In the genomic region with DNA sequence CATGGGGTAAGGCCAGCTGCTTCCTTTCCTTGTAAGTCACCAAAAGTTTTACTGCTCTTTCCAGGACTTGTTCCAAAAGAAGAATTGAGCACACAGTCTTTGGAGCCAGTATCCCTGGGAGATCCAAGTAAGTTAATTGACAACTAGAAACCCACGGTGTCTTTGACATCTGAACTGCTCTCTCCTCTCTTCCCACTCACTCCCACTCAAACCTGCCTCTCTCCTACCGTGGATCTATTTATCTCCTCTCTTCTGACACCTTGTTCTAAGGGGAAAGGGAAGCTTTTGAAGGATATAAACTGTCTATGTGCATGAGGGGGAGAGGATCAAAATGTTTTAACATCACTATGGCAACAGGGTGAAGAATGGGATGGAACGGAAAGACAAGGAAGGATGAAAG, we compare ENCODE assay signal across 18 cellular contexts.
A peak's percentile ranks its signal among the peaks of the same experiment; 100 is the strongest.
DNase-seq lines count a peak whose midpoint lies in the region; ATAC-seq and TF ChIP-seq lines count a peak whose summit lies in the region.
"Had no signal": no experiment of that assay in that cellular context is flagged by ENCODE, and none has a peak within 500 bp of the region (broad histone marks: within the 10 kb centered on the region; RNA-seq: fewer than 3 reads in every experiment).

No MANE protein-coding gene starts in this region.

- intact Hi-C loops in left colon (cut with DNase I, micrococcal nuclease) = loop anchor here in 1 of 2 donors (5.0 kb wide), 1 partner anchor 224 kb away; no protein-coding TSS in a partner anchor

- DNase-seq in caudate nucleus (lab: John Stamatoyannopoulos, UW) (peak in 23 of 61 donors; percentile 6 to 84 (median 34)), left colon (no peak), putamen (ENCODE audit: low spot score) (peak; percentile 86), NCI-H510A treated with DMSO at 0.1 percent for 48 hours (lab: John Stamatoyannopoulos, UW) (no peak), SHP77 treated with DMSO at 0.1 percent for 48 hours (lab: John Stamatoyannopoulos, UW) (no peak)
- DNase-seq in activated T-cell treated with anti-CD3 and anti-CD28 coated beads, Interleukin-2, amount 50 U/mL, for 4 hours = no peak
- DNase-seq: BE2C; CD8-positive, alpha-beta T cell; COR-L47; DMS153; DMS79 treated with DMSO at 0.1 percent for 48 hours; GDM1; GOT3; H9; IMR-90 had no signal

- ATAC-seq in left colon = peak; percentile 47
- no peak for ATAC-seq in activated T-cell treated with anti-CD3 and anti-CD28 coated beads, Interleukin-2, amount 50 U/mL, for 4 hours
- no peak for ATAC-seq in HG03108 (IDR thresholded peaks at IDR 0.05; ENCODE audit: unreplicated experiment)
- ATAC-seq: CD8-positive, alpha-beta T cell had no signal

- CTCF ChIA-PET in HEK293 (lab: Yijun Ruan, JAX) = interaction anchor here (0.6 to 4.5 kb wide), 12 partner anchors 12 to 699 kb away, joined by 3 to 45 read pairs (median 4); partner anchors contain the start of gene VIT

- POLR2A ChIA-PET in HEK293 (lab: Yijun Ruan, JAX) = interaction anchor here (0.5 kb wide), 1 partner anchor 20 kb away, joined by 3 read pairs; no protein-coding TSS in a partner anchor

- H3K4me3 ChIP-seq in HEK293 (ENCODE audit: low read depth, low read length) = no peak overlapping the region

- H3K4me1 Mint-ChIP-seq in activated T-cell treated with anti-CD3 and anti-CD28 coated beads, Interleukin-2, amount 50 U/mL, for 4 hours (ENCODE audit: low read depth) = peaks cover 4% of the 10 kb centered on the region

- no peaks in the 10 kb centered on the region for H3K36me3 ChIP-seq in HEK293 (ENCODE audit: control insufficient read depth in 2 of 2, insufficient read depth in 1 of 2, low read length in 2 of 2)
- H3K36me3 ChIP-seq: BE2C had no signal

- no peaks in the 10 kb centered on the region for H3K9me3 Mint-ChIP-seq in activated T-cell treated with anti-CD3 and anti-CD28 coated beads, Interleukin-2, amount 50 U/mL, for 4 hours
- H3K9me3 Mint-ChIP-seq: CD8-positive, alpha-beta T cell; H9 had no signal

- peaks cover 11% of the 10 kb centered on the region for H3K27me3 Mint-ChIP-seq in activated T-cell treated with anti-CD3 and anti-CD28 coated beads, Interleukin-2, amount 50 U/mL, for 4 hours (ENCODE audit: low read depth)

- no peak overlapping the region for H3K4me3 Mint-ChIP-seq in activated T-cell treated with anti-CD3 and anti-CD28 coated beads, Interleukin-2, amount 50 U/mL, for 4 hours
- H3K4me3 Mint-ChIP-seq: CD8-positive, alpha-beta T cell; H9 had no signal

- no peaks in the 10 kb centered on the region for H3K36me3 Mint-ChIP-seq in activated T-cell treated with anti-CD3 and anti-CD28 coated beads, Interleukin-2, amount 50 U/mL, for 4 hours (ENCODE audit: insufficient read depth)
- H3K36me3 Mint-ChIP-seq: CD8-positive, alpha-beta T cell had no signal

- H3K4me1 ChIP-seq in HEK293 (ENCODE audit: control insufficient read depth, insufficient read depth, low read length) = no peaks in the 10 kb centered on the region
- H3K4me1 ChIP-seq: BE2C had no signal

- H3K9me3 ChIP-seq in HEK293 (ENCODE audit: control insufficient read depth, insufficient read depth, low read depth, low read length) = no peaks in the 10 kb centered on the region
- H3K9me3 ChIP-seq: BE2C had no signal

- TF ChIP-seq CTCF in HEK293 (tag by site-specific recombination; IDR thresholded peaks at IDR 0.05) = no peak

- no peak overlapping the region for H3K27ac ChIP-seq in HEK293 (ENCODE audit: extremely low read depth, low read depth, low read length)
- peak overlapping the region; percentile 68 for H3K27ac ChIP-seq in caudate nucleus (ENCODE audit: low read depth, low read length)
- H3K27ac ChIP-seq: C4-2B had no signal

TF ChIP-seq in HEK293, 187 proteins besides CTCF, POLR2A, EP300 and RAD21:
- TF ChIP-seq EGR2 (tag by site-specific recombination; IDR thresholded peaks at IDR 0.05; ENCODE audit: low read depth) (0 out of 2 replicates have a peak, but pooled peaks have one; percentile 28), ZFHX2 (tag by site-specific recombination; conservative IDR thresholded peaks at IDR 0.05) (peak; percentile 56), AEBP2 (tag by site-specific recombination; IDR thresholded peaks at IDR 0.05; ENCODE audit: borderline replicate concordance) (no peak)
